Comparison of ENCODE assay signal across 11 cellular contexts in genomic region chr16:55913121-55913520, GRCh38. TPM values are rescaled to one million over a fixed set of nuclear protein-coding genes. Genes with fewer than 3 reads are reported as not detected.
"Had no signal": no experiment of that assay in that cellular context is flagged by ENCODE, and none has a peak within 500 bp of the region (broad histone marks: within the 10 kb centered on the region; RNA-seq: fewer than 3 reads in every experiment).

No MANE protein-coding gene starts in this region.

RNA-seq across cellular contexts. Expression of gene CES5A, which starts 37.9 kb away (rescaled TPM):
- total RNA-seq: activated CD4-positive, alpha-beta T cell treated with anti-CD3 and anti-CD28 coated beads, Interleukin-2, amount 10 ng/mL, durations not matched to agents 24 days and 14 days; activated CD8-positive, alpha-beta memory T cell treated with anti-CD3 and anti-CD28 coated beads for 36 hours; activated CD8-positive, alpha-beta T cell treated with anti-CD3 and anti-CD28 coated beads for 36 hours; activated naive CD8-positive, alpha-beta T cell treated with anti-CD3 and anti-CD28 coated beads for 36 hours; activated T-cell treated with anti-CD3 and anti-CD28 coated beads, Interleukin-2, amount 50 U/mL, for 72 hours; activated T-helper 17 cell treated with anti-CD3 and anti-CD28 coated beads, Interleukin-2, amount 50 U/mL, for 72 hours; aorta; PC-3; Peyer's patch; SJSA1 had no signal
- polyA plus RNA-seq: aorta, SK-N-SH had no signal
